In the genomic region with DNA sequence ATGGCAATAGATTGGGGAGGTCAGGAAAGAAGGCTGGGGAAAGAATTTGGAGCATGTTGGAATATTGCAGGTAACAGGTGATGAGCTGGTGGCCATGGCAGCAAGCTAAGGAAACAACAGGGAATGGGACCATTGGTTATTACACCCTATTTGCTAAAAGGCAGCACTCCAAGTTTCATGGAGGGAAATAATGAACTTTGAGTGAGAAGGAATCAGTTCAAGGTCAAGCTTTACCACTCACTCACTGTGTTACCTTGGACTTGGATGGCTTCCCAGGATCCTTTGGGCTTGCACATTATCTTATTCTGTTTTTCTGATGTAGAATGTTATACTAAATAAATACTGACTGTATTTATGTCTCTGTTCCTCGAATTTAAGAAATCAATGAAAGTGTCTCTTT, we compare ENCODE assay signal across 8 cellular contexts.
"Had no signal": no experiment of that assay in that cellular context is flagged by ENCODE, and none has a peak within 500 bp of the region (broad histone marks: within the 10 kb centered on the region; RNA-seq: fewer than 3 reads in every experiment).

No MANE protein-coding gene starts in this region.

- H3K36me3 ChIP-seq: HAP-1 had no signal

- ATAC-seq: HCT116 had no signal

- H3K27ac Mint-ChIP-seq: HFFc6 had no signal

- H3K4me3 ChIP-seq: GM23248, HAP-1 had no signal

- H3K4me3 Mint-ChIP-seq: HFFc6 had no signal

- H3K27ac ChIP-seq: GM23248, HL-60 had no signal

- H3K9me3 ChIP-seq: HAP-1 had no signal

- H3K9ac ChIP-seq: GM23248 had no signal

- H2AFZ ChIP-seq: GM23248 had no signal

- DNase-seq: GM23248, GOT3, H7, HFFc6, IMR-90 had no signal
